8 cellular contexts compared by ENCODE assay signal in genomic region chr7:105009667-105010537, GRCh38. TPM values are rescaled to one million over a fixed set of nuclear protein-coding genes. Genes with fewer than 3 reads are reported as not detected.
A peak's percentile ranks its signal among the peaks of the same experiment; 100 is the strongest.
DNase-seq lines count a peak whose midpoint lies in the region; ATAC-seq, FAIRE-seq and TF ChIP-seq lines count a peak whose summit lies in the region.

No MANE protein-coding gene starts in this region.

- FAIRE-seq in kidney (lab: Jason Lieb, UNC) = no peak

- peak overlapping the region in 1 of 2 experiments; percentile 99; a peak in 2 of 4 replicates for H3K27ac ChIP-seq in SK-N-SH (ENCODE audit: low read depth in 2 of 2, low read length in 1 of 2)
- peak overlapping the region; percentile 100 for H3K27ac ChIP-seq in kidney (ENCODE audit: low read depth in 2 of 2, low read length in 2 of 2)

- CTCF ChIA-PET in SK-N-SH (lab: Yijun Ruan, JAX) = interaction anchor here (0.8 to 4.0 kb wide), 5 partner anchors 8 to 325 kb away, joined by 3 to 21 read pairs (median 5); no protein-coding TSS in a partner anchor

- no peak for TF ChIP-seq EP300 in SK-N-SH (IDR thresholded peaks at IDR 0.05; ENCODE audit: borderline replicate concordance in 1 of 2, low read depth in 1 of 2, low read length in 1 of 2)

- no peak for DNase-seq in SK-N-SH
- DNase-seq in adipocyte (ENCODE audit: low read depth) = no peak
- no peak for DNase-seq in kidney
- DNase-seq in superior temporal gyrus (ENCODE audit: extremely low spot score) = peak; percentile 55
- DNase-seq in Kasumi-1 (lab: John Stamatoyannopoulos, UW) = no peak

- no peaks in the 10 kb centered on the region; the same call in 1 of the 2 replicates for H4K20me1 ChIP-seq in SK-N-SH (ENCODE audit: insufficient read depth)

- H3K9me2 ChIP-seq in SK-N-SH = no peaks in the 10 kb centered on the region

- POLR2A ChIA-PET in SK-N-SH (lab: Yijun Ruan, JAX) = interaction anchor here (0.5 to 2.3 kb wide), 3 partner anchors 14 to 1515 kb away, joined by 3 to 10 read pairs (median 3); no protein-coding TSS in a partner anchor

- TF ChIP-seq RAD21 in SK-N-SH (IDR thresholded peaks at IDR 0.05; ENCODE audit: low read length) = no peak

- 73% methylated on average over 9 of the region's 9 CpGs for WGBS in SK-N-SH (ENCODE audit: low lambda C conversion rate)

- peaks cover 10% of the 10 kb centered on the region for H3F3A ChIP-seq in SK-N-SH (replicated peaks; ENCODE audit: insufficient read depth)

- H2AFZ ChIP-seq in SK-N-SH (ENCODE audit: low read depth) = no peak overlapping the region

- H3K27me3 ChIP-seq in SK-N-SH (ENCODE audit: insufficient read depth) = no peaks in the 10 kb centered on the region
- H3K27me3 ChIP-seq in adipocyte (replicated peaks; ENCODE audit: control insufficient read depth, insufficient read depth, low read length) = no peaks in the 10 kb centered on the region

- H3K9me3 ChIP-seq in SK-N-SH (no peaks in the 10 kb centered on the region), adipocyte (ENCODE audit: control insufficient read depth, low read length) (no peaks in the 10 kb centered on the region), kidney (ENCODE audit: control insufficient read depth in 1 of 2, low read length in 2 of 2) (no peaks in the 10 kb centered on the region)

- intact Hi-C loops in kidney (cut with DNase I) = no loop called here

- H3K4me1 ChIP-seq in SK-N-SH (ENCODE audit: control insufficient read depth in 1 of 2, insufficient read depth in 2 of 2, low read depth in 1 of 2, low read length in 1 of 2) (peaks cover 20 to 21% of the 10 kb centered on the region in 2 experiments; a peak in 2 of 4 replicates), adipocyte (ENCODE audit: control insufficient read depth, insufficient read depth, low read length) (peaks cover 50% of the 10 kb centered on the region), kidney (ENCODE audit: control insufficient read depth in 1 of 2, insufficient read depth in 1 of 2, low read depth in 1 of 2, low read length in 2 of 2) (peaks cover 15 to 17% of the 10 kb centered on the region in 2 donors)

- peak overlapping the region; percentile 86 for H3K4me2 ChIP-seq in SK-N-SH

- TF ChIP-seq CTCF in SK-N-SH (IDR thresholded peaks at IDR 0.05) (no peak), kidney (IDR thresholded peaks at IDR 0.05; ENCODE audit: borderline replicate concordance, extremely low read depth, insufficient read depth) (no peak)

- peak overlapping the region; percentile 79 to 100 for H3K4me3 ChIP-seq in SK-N-SH (ENCODE audit: low read depth in 2 of 2, low read length in 1 of 2)
- H3K4me3 ChIP-seq in adipocyte (ENCODE audit: low read length) = peak overlapping the region; percentile 98
- peak overlapping the region; percentile 89 to 95 for H3K4me3 ChIP-seq in kidney (ENCODE audit: low read length in 2 of 2)

- H3K9ac ChIP-seq in SK-N-SH = peak overlapping the region; percentile 99
- H3K9ac ChIP-seq in adipocyte (ENCODE audit: low read length) = peak overlapping the region; percentile 100
- peak overlapping the region; percentile 78 to 87 for H3K9ac ChIP-seq in kidney (ENCODE audit: low read length in 2 of 2)

- H3K36me3 ChIP-seq in SK-N-SH (replicated peaks in 1 of 2; ENCODE audit: control insufficient read depth in 1 of 2, insufficient read depth in 2 of 2, low read length in 1 of 2) (peaks cover 24 to 26% of the 10 kb centered on the region in 2 experiments), adipocyte (ENCODE audit: control insufficient read depth, insufficient read depth, low read length, severe bottlenecking) (peaks cover 17% of the 10 kb centered on the region), kidney (ENCODE audit: control insufficient read depth in 1 of 2, insufficient read depth in 2 of 2, low read length in 2 of 2) (peaks cover 0 to 6% of the 10 kb centered on the region in 2 donors)

- H3K79me2 ChIP-seq in SK-N-SH (ENCODE audit: insufficient read depth) = peaks cover 13% of the 10 kb centered on the region

- ATAC-seq in SK-N-SH treated with all-trans-retinoic acid at 6 μM for 48 hours (no peak), HG03135 (IDR thresholded peaks at IDR 0.05; ENCODE audit: unreplicated experiment) (no peak), GM21381 (IDR thresholded peaks at IDR 0.05; ENCODE audit: unreplicated experiment) (no peak)

TF ChIP-seq in SK-N-SH, 30 proteins besides CTCF, POLR2A, EP300 and RAD21 (continues in another document):
- TF ChIP-seq NFIC (IDR thresholded peaks at IDR 0.05; ENCODE audit: borderline replicate concordance) (no peak), ELF1 (IDR thresholded peaks at IDR 0.05) (no peak), USF1 (IDR thresholded peaks at IDR 0.05; ENCODE audit: borderline replicate concordance, low read depth) (no peak), GATA2 (CRISPR knock-in tag; IDR thresholded peaks at IDR 0.05) (no peak), USF2 (IDR thresholded peaks at IDR 0.05; ENCODE audit: borderline replicate concordance, low read depth, low read length) (no peak), YY1 (IDR thresholded peaks at IDR 0.05; ENCODE audit: low read depth) (no peak), SIN3A (IDR thresholded peaks at IDR 0.05; ENCODE audit: borderline replicate concordance, low read depth, low read length) (no peak), NRF1 (IDR thresholded peaks at IDR 0.05; ENCODE audit: low read depth, low read length) (no peak), RCOR1 (IDR thresholded peaks at IDR 0.05; ENCODE audit: low read length) (no peak), SMC3 (IDR thresholded peaks at IDR 0.05; ENCODE audit: low read depth, low read length) (no peak)

TF ChIP-seq in SK-N-SH treated with all-trans-retinoic acid at 6 μM for 48 hours, 23 proteins besides CTCF, POLR2A, EP300 and RAD21:
- TF ChIP-seq TOX (CRISPR knock-in tag; IDR thresholded peaks at IDR 0.05; ENCODE audit: borderline replicate concordance) (no peak), ZC3H10 (CRISPR knock-in tag; IDR thresholded peaks at IDR 0.05) (no peak), ZNF8 (CRISPR knock-in tag; IDR thresholded peaks at IDR 0.05) (no peak)

RNA-seq across cellular contexts. Expression of gene KMT2E, which starts 4.1 kb away (rescaled TPM):
- polyA plus RNA-seq in SK-N-SH (2012; rRNA removed) = 6.4 and 6.9 TPM in 2 replicates
- polyA plus RNA-seq in SK-N-SH (2012; cell fraction: cytosol; rRNA removed) = 9.0 and 9.1 TPM in 2 replicates
- polyA plus RNA-seq in SK-N-SH (2012; cell fraction: nucleus; rRNA removed) = 18.7 and 26.4 TPM in 2 replicates
- 106 TPM for total RNA-seq in kidney
- polyA plus RNA-seq in kidney (ENCODE audit: insufficient read depth, low read depth, low replicate concordance) = 7.2 TPM
